In genomic region chr11:101880208-101880607, GRCh38 we compare ENCODE assay signal across 8 cellular contexts. TPM values are rescaled to one million over a fixed set of nuclear protein-coding genes. Genes with fewer than 3 reads are reported as not detected.
DNase-seq lines count a peak whose midpoint lies in the region; ATAC-seq and TF ChIP-seq lines count a peak whose summit lies in the region.

No MANE protein-coding gene starts in this region.

- H3K27me3 ChIP-seq in neural cell (ENCODE audit: insufficient read depth, low read depth, low read length), result no peaks in the 10 kb centered on the region

- in situ Hi-C loops in astrocyte of the spinal cord (cut with HindIII; ENCODE audit: low sequenced_read_pairs), result no loop called here

- no peak overlapping the region for H3K27ac Mint-ChIP-seq in stimulated activated effector memory CD8-positive, alpha-beta T cell treated with anti-CD3 and anti-CD28 coated beads, Interleukin-12 subunit alpha, Interleukin-12 subunit beta, amount 100 ng/mL, for 72 hours

- H2AFZ ChIP-seq in neural cell (ENCODE audit: low read depth, low read length), result no peak overlapping the region

- H4K20me1 ChIP-seq in neural cell (ENCODE audit: insufficient read depth), result no peaks in the 10 kb centered on the region

- no peaks in the 10 kb centered on the region for H3K79me2 ChIP-seq in neural cell (replicated peaks; ENCODE audit: insufficient read depth, low read length)

- H3K4me3 ChIP-seq in astrocyte of the spinal cord (ENCODE audit: low read depth, low read length) (no peak overlapping the region), neural cell (ENCODE audit: low read length) (no peak overlapping the region)

- no peak for ATAC-seq in GM21390 (IDR thresholded peaks at IDR 0.05; ENCODE audit: unreplicated experiment)
- no peak for ATAC-seq in stimulated activated effector memory CD8-positive, alpha-beta T cell treated with anti-CD3 and anti-CD28 coated beads, Interleukin-12 subunit alpha, Interleukin-12 subunit beta, amount 100 ng/mL, for 72 hours

- H3K9ac ChIP-seq in neural cell (ENCODE audit: low read length), result no peak overlapping the region

- no peak overlapping the region for H3K4me2 ChIP-seq in neural cell (ENCODE audit: low read length)

- peaks cover 2% of the 10 kb centered on the region for H3K9me3 Mint-ChIP-seq in stimulated activated effector memory CD8-positive, alpha-beta T cell treated with anti-CD3 and anti-CD28 coated beads, Interleukin-12 subunit alpha, Interleukin-12 subunit beta, amount 100 ng/mL, for 72 hours

- no peak overlapping the region for H3K27ac ChIP-seq in neural cell (ENCODE audit: low read length)

- no peaks in the 10 kb centered on the region for H3K36me3 ChIP-seq in neural cell (ENCODE audit: insufficient read depth, low read length)

- no peak for TF ChIP-seq EP300 in neural cell (conservative IDR thresholded peaks at IDR 0.05; ENCODE audit: poor library complexity, severe bottlenecking)

- DNase-seq in LoVo (ENCODE audit: low spot score) (peak; percentile 42), astrocyte of the spinal cord (ENCODE audit: low read depth, low spot score) (peak; percentile 73)
- no peak for DNase-seq in activated CD8-positive, alpha-beta memory T cell treated with anti-CD3 and anti-CD28 coated beads, Interleukin-2, amount 50 U/mL, for 48 hours
- DNase-seq in stimulated activated effector memory CD8-positive, alpha-beta T cell treated with anti-CD3 and anti-CD28 coated beads, Interleukin-12 subunit alpha, Interleukin-12 subunit beta, amount 100 ng/mL, for 72 hours (ENCODE audit: low spot score in 2 of 2), result no peak
- no peak for DNase-seq in stimulated activated CD8-positive, alpha-beta memory T cell treated with anti-CD3 and anti-CD28 coated beads, Interleukin-4, amount 100 ng/mL, for 48 hours

- TF ChIP-seq RAD21 in neural cell (conservative IDR thresholded peaks at IDR 0.05), result no peak

- TF ChIP-seq CTCF in GM12874 (IDR thresholded peaks at IDR 0.05; ENCODE audit: insufficient read depth, low read depth, low read length) (peak; percentile 49; the same call in 1 of the 2 replicates), astrocyte of the spinal cord (IDR thresholded peaks at IDR 0.05; ENCODE audit: low read depth, low read length) (peak; percentile 59), neural cell (IDR thresholded peaks at IDR 0.05; ENCODE audit: poor library complexity, severe bottlenecking) (peak; percentile 27)

- no peaks in the 10 kb centered on the region for H3F3A ChIP-seq in neural cell (ENCODE audit: insufficient read depth, low read length, poor library complexity, severe bottlenecking)

- H3K9me3 ChIP-seq in neural cell (ENCODE audit: low read length), result no peaks in the 10 kb centered on the region

- H3K9me2 ChIP-seq in neural cell (ENCODE audit: insufficient read depth, low read length), result no peaks in the 10 kb centered on the region

- H3K4me3 Mint-ChIP-seq in stimulated activated effector memory CD8-positive, alpha-beta T cell treated with anti-CD3 and anti-CD28 coated beads, Interleukin-12 subunit alpha, Interleukin-12 subunit beta, amount 100 ng/mL, for 72 hours, result no peak overlapping the region

- no peaks in the 10 kb centered on the region for H3K4me1 Mint-ChIP-seq in stimulated activated effector memory CD8-positive, alpha-beta T cell treated with anti-CD3 and anti-CD28 coated beads, Interleukin-12 subunit alpha, Interleukin-12 subunit beta, amount 100 ng/mL, for 72 hours

- no peaks in the 10 kb centered on the region for H3K36me3 Mint-ChIP-seq in stimulated activated effector memory CD8-positive, alpha-beta T cell treated with anti-CD3 and anti-CD28 coated beads, Interleukin-12 subunit alpha, Interleukin-12 subunit beta, amount 100 ng/mL, for 72 hours

TF ChIP-seq in neural cell, 6 proteins besides CTCF, POLR2A, EP300 and RAD21:
- TF ChIP-seq SMC3 (conservative IDR thresholded peaks at IDR 0.05; ENCODE audit: poor library complexity) (no peak), EZH2 (IDR thresholded peaks at IDR 0.05; ENCODE audit: borderline replicate concordance, insufficient read depth, low read length, poor library complexity, severe bottlenecking) (no peak)

RNA-seq across cellular contexts. Expression of gene CEP126, which starts 34.6 kb away (rescaled TPM):
- 1.4 and 1.8 TPM in 2 replicates for polyA plus RNA-seq in neural cell
- polyA minus RNA-seq in neural cell, result 2.4 and 3.0 TPM in 2 replicates

RNA-seq across cellular contexts. Expression of gene ANGPTL5, which starts 36.1 kb away (rescaled TPM):
- not detected in 2 replicates for polyA plus RNA-seq in neural cell
- not detected in 2 replicates for polyA minus RNA-seq in neural cell

Comparison
In these comparisons a context has a peak if more than half of its experiments do, and no peak if none do; other contexts are left out.
1. DNase-seq: peak in LoVo (single experiment) and astrocyte of the spinal cord (single experiment); none in activated CD8-positive, alpha-beta memory T cell treated with anti-CD3 and anti-CD28 coated beads, Interleukin-2, amount 50 U/mL, for 48 hours (single experiment), stimulated activated effector memory CD8-positive, alpha-beta T cell treated with anti-CD3 and anti-CD28 coated beads, Interleukin-12 subunit alpha, Interleukin-12 subunit beta, amount 100 ng/mL, for 72 hours (0 of 2) and stimulated activated CD8-positive, alpha-beta memory T cell treated with anti-CD3 and anti-CD28 coated beads, Interleukin-4, amount 100 ng/mL, for 48 hours (single experiment).
2. Peak in every context shown above with its lines, with median percentiles within 50 percentile points of each other: CTCF ChIP-seq.